8 cellular contexts compared by ENCODE assay signal in genomic region chr4:127782275-127783025, GRCh38. TPM values are rescaled to one million over a fixed set of nuclear protein-coding genes. Genes with fewer than 3 reads are reported as not detected.
DNase-seq lines count a peak whose midpoint lies in the region; ATAC-seq, FAIRE-seq and TF ChIP-seq lines count a peak whose summit lies in the region.

Gene HSPA4L, plus strand, starts transcription at chr4:127782322. Its CDS starts 229 bp downstream, at chr4:127782551.

- no peaks in the 10 kb centered on the region for H3K9me1 ChIP-seq in K562 (ENCODE audit: control insufficient read depth, insufficient read depth, low read length)

- FAIRE-seq in GM12892 (lab: Jason Lieb, UNC) (no peak), K562 (lab: Jason Lieb, UNC) (peak; percentile 59)

- H3K27me3 ChIP-seq in K562 (ENCODE audit: control insufficient read depth in 2 of 2, insufficient read depth in 2 of 2, low read length in 2 of 2): no peaks in the 10 kb centered on the region
- H3K27me3 ChIP-seq in sigmoid colon: no peaks in the 10 kb centered on the region

- BruUV-seq in K562 (replicated peaks; lab: Mats Ljungman, UMichigan): no TSS peak

- H3K4me2 ChIP-seq in K562 (ENCODE audit: insufficient read depth, low read length): peak within 1 kb of the TSS; percentile 98

- POLR2A ChIA-PET in K562 (lab: Yijun Ruan, JAX): interaction anchor here (0.7 to 2.0 kb wide), 10 partner anchors 11 to 390 kb away, joined by 3 to 6 read pairs (median 3); no protein-coding TSS in a partner anchor

- H3K27ac ChIP-seq in K562 (ENCODE audit: extremely low read depth, low read depth, low read length) (peak within 1 kb of the TSS; percentile 75), sigmoid colon (peak within 1 kb of the TSS; percentile 81 to 89 (median 86))

- TF ChIP-seq EP300 in K562 (IDR thresholded peaks at IDR 0.05; ENCODE audit: low read length) (no peak), sigmoid colon (IDR thresholded peaks at IDR 0.05) (no peak)

- under 1% methylated on average over 57 of the region's 63 CpGs for WGBS in K562 (ENCODE audit: insufficient coverage, low coverage, missing lambda C conversion rate)
- 0% methylated on average over 63 of the region's 63 CpGs for WGBS in sigmoid colon, 2 donors

- H3K9me3 ChIP-seq in K562 (replicated peaks; ENCODE audit: control insufficient read depth, insufficient read depth, low read depth, low read length) (no peaks in the 10 kb centered on the region), sigmoid colon (no peaks in the 10 kb centered on the region)

- TF ChIP-seq RAD21 in K562 (CRISPR knock-in tag; conservative IDR thresholded peaks at IDR 0.05 in 1 of 2, IDR thresholded peaks at IDR 0.05 in 1 of 2): peak in 1 of 2 experiments; percentile 26; a peak in 1 of 4 replicates

- peak within 1 kb of the TSS; percentile 77 to 91 for H3K9ac ChIP-seq in K562 (ENCODE audit: insufficient read depth in 1 of 2, low read depth in 2 of 2, low read length in 2 of 2)

- intact Hi-C loops in K562 (cut with micrococcal nuclease) (loop anchor here (1.0 to 5.0 kb wide), 3 partner anchors 98 to 280 kb away; partner anchors contain the start of genes ABHD18, LARP1B, MFSD8 and PLK4), sigmoid colon (cut with DNase I) (loop anchor here (2.0 to 5.0 kb wide), 4 partner anchors 100 to 280 kb away; partner anchors contain the start of genes ABHD18, INTU, LARP1B and MFSD8)

- DNase-seq in GM12892 (ENCODE audit: insufficient read length): peak; percentile 34
- peak; percentile 23 for DNase-seq in HCEC 1CT
- DNase-seq in LoVo (ENCODE audit: low spot score): peak; percentile 75
- peak; percentile 13 to 68 for DNase-seq in SW 1271 (lab: John Stamatoyannopoulos, UW)
- peak in 1 of 4 experiments; percentile 33 for DNase-seq in K562 (ENCODE audit: extremely low read depth in 1 of 4, low spot score in 3 of 4)
- peak; percentile 93 for DNase-seq in sigmoid colon
- DNase-seq in ureter (ENCODE audit: low spot score): no peak

- in situ Hi-C loops in K562 (cut with MboI): no loop called here

- peak within 1 kb of the TSS; percentile 89 for H2AFZ ChIP-seq in K562 (ENCODE audit: low read depth, low read length)

- no peaks in the 10 kb centered on the region for H4K20me1 ChIP-seq in K562 (replicated peaks; ENCODE audit: control insufficient read depth, insufficient read depth, low read length)

- peaks cover 53% of the 10 kb centered on the region for H3K79me2 ChIP-seq in K562 (ENCODE audit: control insufficient read depth, insufficient read depth, low read length)

- H3K4me3 ChIP-seq in K562 (peak within 1 kb of the TSS; percentile 54), iPS-11a (ENCODE audit: low read depth, low read length) (peak within 1 kb of the TSS; percentile 81), sigmoid colon (peak within 1 kb of the TSS; percentile 55 to 73 (median 66))

- CTCF ChIA-PET in K562 (lab: Yijun Ruan, JAX; ENCODE audit: low intra/inter-chr PET ratio): no interaction called here

- H3K36me3 ChIP-seq in K562 (ENCODE audit: control insufficient read depth, insufficient read depth, low read length) (peaks cover 2% of the 10 kb centered on the region; the same call in 1 of the 3 replicates), sigmoid colon (no peaks in the 10 kb centered on the region)

- ATAC-seq in K562: peak; percentile 62

- TF ChIP-seq POLR2A in GM12892 (IDR thresholded peaks at IDR 0.05; ENCODE audit: low read depth, low read length): peak; percentile 48; the same call in 1 of the 2 replicates
- peak; percentile 93 for TF ChIP-seq POLR2A in K562 (conservative IDR thresholded peaks at IDR 0.05)
- TF ChIP-seq POLR2A in sigmoid colon (IDR thresholded peaks at IDR 0.05): peak; percentile 57 to 75

- H3K4me1 ChIP-seq in K562 (replicated peaks in 1 of 2; ENCODE audit: control insufficient read depth in 2 of 2, insufficient read depth in 2 of 2, low read length in 2 of 2): peaks cover 0 to 13% of the 10 kb centered on the region in 2 experiments; a peak in 2 of 5 replicates
- H3K4me1 ChIP-seq in sigmoid colon: peaks cover 0 to 23% (median 8%) of the 10 kb centered on the region in 4 donors

- TF ChIP-seq CTCF in K562 (IDR thresholded peaks at IDR 0.05 in 2 of 3, conservative IDR thresholded peaks at IDR 0.05 in 1 of 3; ENCODE audit: insufficient read depth in 2 of 3, low read depth in 1 of 3, low read length in 3 of 3) (peak; percentile 35 to 68 (median 47)), sigmoid colon (IDR thresholded peaks at IDR 0.05) (peak in 2 of 4 experiments; percentile 12 to 15)

TF ChIP-seq in K562, 482 proteins besides CTCF, POLR2A, EP300 and RAD21 (continues in another document):
- TF ChIP-seq PREB (CRISPR knock-in tag; IDR thresholded peaks at IDR 0.05): no peak
- peak; percentile 75 for TF ChIP-seq ZEB2 (IDR thresholded peaks at IDR 0.05)
- no peak for TF ChIP-seq THAP7 (CRISPR knock-in tag; IDR thresholded peaks at IDR 0.05)
- peak; percentile 39; the same call in 1 of the 2 replicates for TF ChIP-seq MAX (CRISPR knock-in tag; IDR thresholded peaks at IDR 0.05)
- TF ChIP-seq GMEB1 (CRISPR knock-in tag; IDR thresholded peaks at IDR 0.05): no peak
- no peak for TF ChIP-seq ZFP30 (CRISPR knock-in tag; IDR thresholded peaks at IDR 0.05; ENCODE audit: borderline replicate concordance)
- no peak for TF ChIP-seq SLC30A9 (CRISPR knock-in tag; IDR thresholded peaks at IDR 0.05)
- no peak for TF ChIP-seq POLR3G (IDR thresholded peaks at IDR 0.05; ENCODE audit: extremely low read depth, insufficient read length, insufficient replicate concordance)
- TF ChIP-seq HDAC3 (IDR thresholded peaks at IDR 0.05; ENCODE audit: borderline replicate concordance, partially characterized antibody): no peak
- no peak for TF ChIP-seq ZNF282 (CRISPR knock-in tag; IDR thresholded peaks at IDR 0.05)
- no peak for TF ChIP-seq CAMTA2 (CRISPR knock-in tag; conservative IDR thresholded peaks at IDR 0.05)
- no peak for TF ChIP-seq POLR3A (IDR thresholded peaks at IDR 0.05; ENCODE audit: borderline replicate concordance, extremely low read depth, insufficient read depth, insufficient read length)
- no peak; a peak in 1 of 4 replicates for TF ChIP-seq SIN3A (IDR thresholded peaks at IDR 0.05; ENCODE audit: borderline replicate concordance in 2 of 2, control insufficient read depth in 1 of 2, low read depth in 2 of 2, low read length in 2 of 2)
- no peak for TF ChIP-seq ZNF384 (IDR thresholded peaks at IDR 0.05; ENCODE audit: low read depth, low read length)
- TF ChIP-seq ZC3H8 (IDR thresholded peaks at IDR 0.05): no peak
- no peak for TF ChIP-seq ESRRB (CRISPR knock-in tag; IDR thresholded peaks at IDR 0.05; ENCODE audit: borderline replicate concordance)

RNA-seq across cellular contexts. Expression of gene HSPA4L, which starts in this region (rescaled TPM):
- polyA plus RNA-seq in GM12892 (2012; ENCODE audit: missing spikeins): 12.7 TPM
- total RNA-seq in K562 (2011; cell fraction: chromatin; rRNA removed; ENCODE audit: low replicate concordance): 11.5 and 22.5 TPM in 2 replicates
- total RNA-seq in K562 (2011; cell fraction: nucleolus; rRNA removed): 7.8 and 8.2 TPM in 2 replicates
- total RNA-seq in K562 (2011; cell fraction: nucleoplasm; rRNA removed): 9.5 and 13.7 TPM in 2 replicates
- total RNA-seq in K562 (2014; rRNA removed): 13.0 and 14.3 TPM in 2 replicates
- total RNA-seq in K562 (2014; rRNA removed; fragmentation: Illumina TruSeq; extraction: Trizol): 35.8 and 37.0 TPM in 2 replicates
- total RNA-seq in K562 (2015; rRNA removed; fragmentation: Illumina TruSeq; extraction: Trizol): 26.8 and 28.6 TPM in 2 replicates
- 28.9 and 33.9 TPM in 2 replicates for total RNA-seq in K562 (2021)
- 10.9 and 15.4 TPM in 2 replicates for polyA plus RNA-seq in K562 (2011; rRNA removed)
- polyA plus RNA-seq in K562 (2011; cell fraction: cytosol; rRNA removed): 4.6 and 5.5 TPM in 2 replicates
- 3.5 and 3.6 TPM in 2 replicates for polyA plus RNA-seq in K562 (2011; cell fraction: nucleus; rRNA removed)
- polyA plus RNA-seq in K562 (2012): 9.6 and 18.6 TPM in 2 replicates
- 23.4 and 31.8 TPM in 2 replicates for polyA plus RNA-seq in K562 (2014; fragmentation: Illumina TruSeq; extraction: Trizol)
- 10 to 100 TPM; 15.6 to 21.7 TPM for polyA plus RNA-seq in K562 (2014; fragmentation: Nextera tagmentation; extraction: Ambion mirVana)
- polyA plus RNA-seq in K562 (2014; rRNA removed): 12.3 and 14.6 TPM in 2 replicates
- 32.8 and 34.1 TPM in 2 replicates for polyA minus RNA-seq in K562 (2011; rRNA and poly(A)+ RNA removed)
- 8.8 and 16.9 TPM in 2 replicates for polyA minus RNA-seq in K562 (2011; cell fraction: cytosol; rRNA and poly(A)+ RNA removed)
- polyA minus RNA-seq in K562 (2011; cell fraction: nucleus; rRNA and poly(A)+ RNA removed): 9.8 and 15.9 TPM in 2 replicates
- 1 to 10 TPM; 3.5 to 7.7 (median 5.2) TPM for total RNA-seq in sigmoid colon
- 1 to 10 TPM in 1 of 3 donors, under 1 TPM in 2; under 0.01 to 1.5 (median 0.69) TPM for polyA plus RNA-seq in sigmoid colon
- total RNA-seq in ureter: 5.6 TPM
